ENCODE assay signal across 1 cellular context in the genomic region with DNA sequence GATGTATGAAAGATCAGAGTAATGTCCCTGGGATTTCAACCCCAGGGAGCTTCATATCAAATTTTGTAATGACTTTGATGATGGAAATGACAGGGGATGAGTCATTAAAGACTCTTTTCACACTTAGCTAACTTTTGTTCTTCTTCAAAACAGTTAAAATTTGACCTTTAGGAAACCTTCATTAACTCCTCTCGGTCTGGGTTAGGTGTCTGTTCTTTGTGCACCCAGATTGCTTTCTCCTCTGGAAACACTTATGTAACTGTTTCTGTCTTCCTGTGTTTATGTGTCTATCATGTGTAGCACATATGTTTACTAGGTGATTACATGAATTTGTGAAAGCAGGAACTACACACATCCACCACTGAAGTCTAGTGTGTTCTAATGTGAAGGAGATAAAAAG.
A peak's percentile ranks its signal among the peaks of the same experiment; 100 is the strongest.
TF ChIP-seq lines count a peak whose summit lies in the region.

No MANE protein-coding gene starts in this region.

TF ChIP-seq in GM12878, 131 proteins besides CTCF, POLR2A, EP300 and RAD21 (continued from another document):
- TF ChIP-seq, protein P1, sequence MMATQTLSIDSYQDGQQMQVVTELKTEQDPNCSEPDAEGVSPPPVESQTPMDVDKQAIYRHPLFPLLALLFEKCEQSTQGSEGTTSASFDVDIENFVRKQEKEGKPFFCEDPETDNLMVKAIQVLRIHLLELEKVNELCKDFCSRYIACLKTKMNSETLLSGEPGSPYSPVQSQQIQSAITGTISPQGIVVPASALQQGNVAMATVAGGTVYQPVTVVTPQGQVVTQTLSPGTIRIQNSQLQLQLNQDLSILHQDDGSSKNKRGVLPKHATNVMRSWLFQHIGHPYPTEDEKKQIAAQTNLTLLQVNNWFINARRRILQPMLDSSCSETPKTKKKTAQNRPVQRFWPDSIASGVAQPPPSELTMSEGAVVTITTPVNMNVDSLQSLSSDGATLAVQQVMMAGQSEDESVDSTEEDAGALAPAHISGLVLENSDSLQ (IDR thresholded peaks at IDR 0.05): peak; percentile 67
- TF ChIP-seq BCL3 (IDR thresholded peaks at IDR 0.05; ENCODE audit: borderline replicate concordance, insufficient read depth, low read depth, low read length, poor library complexity, severe bottlenecking): no peak
- 0 out of 2 replicates have a peak, but pooled peaks have one; percentile 14 for TF ChIP-seq DPF2 (IDR thresholded peaks at IDR 0.05)
- TF ChIP-seq, protein P2, sequence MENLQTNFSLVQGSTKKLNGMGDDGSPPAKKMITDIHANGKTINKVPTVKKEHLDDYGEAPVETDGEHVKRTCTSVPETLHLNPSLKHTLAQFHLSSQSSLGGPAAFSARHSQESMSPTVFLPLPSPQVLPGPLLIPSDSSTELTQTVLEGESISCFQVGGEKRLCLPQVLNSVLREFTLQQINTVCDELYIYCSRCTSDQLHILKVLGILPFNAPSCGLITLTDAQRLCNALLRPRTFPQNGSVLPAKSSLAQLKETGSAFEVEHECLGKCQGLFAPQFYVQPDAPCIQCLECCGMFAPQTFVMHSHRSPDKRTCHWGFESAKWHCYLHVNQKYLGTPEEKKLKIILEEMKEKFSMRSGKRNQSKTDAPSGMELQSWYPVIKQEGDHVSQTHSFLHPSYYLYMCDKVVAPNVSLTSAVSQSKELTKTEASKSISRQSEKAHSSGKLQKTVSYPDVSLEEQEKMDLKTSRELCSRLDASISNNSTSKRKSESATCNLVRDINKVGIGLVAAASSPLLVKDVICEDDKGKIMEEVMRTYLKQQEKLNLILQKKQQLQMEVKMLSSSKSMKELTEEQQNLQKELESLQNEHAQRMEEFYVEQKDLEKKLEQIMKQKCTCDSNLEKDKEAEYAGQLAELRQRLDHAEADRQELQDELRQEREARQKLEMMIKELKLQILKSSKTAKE (IDR thresholded peaks at IDR 0.05; ENCODE audit: low read depth, poor library complexity, severe bottlenecking): peak; percentile 40
- TF ChIP-seq USF2 (IDR thresholded peaks at IDR 0.05; ENCODE audit: borderline replicate concordance, low read depth, low read length): no peak
- no peak for TF ChIP-seq SP1 (IDR thresholded peaks at IDR 0.05; ENCODE audit: low read depth, low read length)
- TF ChIP-seq NR2F1 (conservative IDR thresholded peaks at IDR 0.05): peak; percentile 65
- peak; percentile 42; the same call in 1 of the 2 replicates for TF ChIP-seq MTA2 (IDR thresholded peaks at IDR 0.05; ENCODE audit: low read depth)
